In genomic region chr2:102251849-102252203, GRCh38 we compare ENCODE assay signal across 17 cellular contexts. TPM values are rescaled to one million over a fixed set of nuclear protein-coding genes. Genes with fewer than 3 reads are reported as not detected.
DNase-seq lines count a peak whose midpoint lies in the region; ATAC-seq and TF ChIP-seq lines count a peak whose summit lies in the region.
"Had no signal": no experiment of that assay in that cellular context is flagged by ENCODE, and none has a peak within 500 bp of the region (broad histone marks: within the 10 kb centered on the region; RNA-seq: fewer than 3 reads in every experiment).

No MANE protein-coding gene starts in this region.

- no peak for DNase-seq in activated CD4-positive, alpha-beta T cell treated with anti-CD3 and anti-CD28 coated beads for 36 hours
- no peak for DNase-seq in activated CD4-positive, alpha-beta T cell treated with anti-CD3 and anti-CD28 coated beads, Interleukin-2, amount 50 U/mL, for 4 hours
- DNase-seq in CD4-positive, alpha-beta T cell = no peak
- DNase-seq in chondrocyte (ENCODE audit: low spot score) (no peak), NCI-H2107 (lab: John Stamatoyannopoulos, UW) (no peak), NCI-H748 treated with DMSO at 0.1 percent for 48 hours (lab: John Stamatoyannopoulos, UW) (no peak), upper lobe of right lung (no peak)
- DNase-seq: 8988T, KBM-7, MV-4-11, NCI-H510A treated with DMSO at 0.1 percent for 48 hours, SHP77 had no signal

- H3K36me3 ChIP-seq in upper lobe of right lung = no peaks in the 10 kb centered on the region
- H3K36me3 ChIP-seq: BLaER1, gastrocnemius medialis had no signal

- no peak overlapping the region for H3K27ac ChIP-seq in CD4-positive, alpha-beta T cell (ENCODE audit: low read depth, low read length)
- no peak overlapping the region for H3K27ac ChIP-seq in upper lobe of right lung
- H3K27ac ChIP-seq: BLaER1, epithelial cell of prostate had no signal

- peak overlapping the region; percentile 73 for H3K4me3 Mint-ChIP-seq in activated CD4-positive, alpha-beta T cell treated with anti-CD3 and anti-CD28 coated beads for 36 hours
- peak overlapping the region; percentile 96 for H3K4me3 Mint-ChIP-seq in CD4-positive, alpha-beta T cell
- H3K4me3 Mint-ChIP-seq in chondrocyte (ENCODE audit: unreplicated experiment) (no peak overlapping the region), nephron (peak overlapping the region in 1 of 3 experiments; percentile 13)

- intact Hi-C loops in activated CD4-positive, alpha-beta T cell treated with anti-CD3 and anti-CD28 coated beads for 36 hours (cut with DNase I, micrococcal nuclease) = loop anchor here (1.0 to 10.0 kb wide), 6 partner anchors 103 to 517 kb away; partner anchors contain the start of gene IL18R1 (in 1 of the 2)
- intact Hi-C loops in CD4-positive, alpha-beta T cell (cut with DNase I, micrococcal nuclease) = loop anchor here (1.0 to 5.0 kb wide), 4 partner anchors 45 to 193 kb away; partner anchors contain the start of gene IL18R1 (in 2 of the 2)
- intact Hi-C loops in upper lobe of right lung (cut with DNase I) = no loop called here

- H3K4me1 Mint-ChIP-seq in activated CD4-positive, alpha-beta T cell treated with anti-CD3 and anti-CD28 coated beads for 36 hours = peaks cover 43% of the 10 kb centered on the region
- H3K4me1 Mint-ChIP-seq in CD4-positive, alpha-beta T cell (ENCODE audit: low read depth) = peaks cover 28% of the 10 kb centered on the region
- H3K4me1 Mint-ChIP-seq in chondrocyte (ENCODE audit: low read depth) = peaks cover 12% of the 10 kb centered on the region
- H3K4me1 Mint-ChIP-seq in nephron = peaks cover 14% of the 10 kb centered on the region

- H3K4me3 ChIP-seq in upper lobe of right lung = no peak overlapping the region

- no peaks in the 10 kb centered on the region for H3K27me3 ChIP-seq in CD4-positive, alpha-beta T cell (ENCODE audit: control insufficient read depth, insufficient read depth, low read length)
- H3K27me3 ChIP-seq in upper lobe of right lung = no peaks in the 10 kb centered on the region

- no peaks in the 10 kb centered on the region for H3K9me3 ChIP-seq in CD4-positive, alpha-beta T cell (ENCODE audit: control insufficient read depth, low read length)
- H3K9me3 ChIP-seq in upper lobe of right lung = no peaks in the 10 kb centered on the region
- H3K9me3 ChIP-seq: gastrocnemius medialis had no signal

- TF ChIP-seq CTCF in CD4-positive, alpha-beta T cell (IDR thresholded peaks at IDR 0.05) = peak; percentile 8
- TF ChIP-seq CTCF in chondrocyte (IDR thresholded peaks at IDR 0.05) (peak; percentile 55), nephron (IDR thresholded peaks at IDR 0.05; ENCODE audit: unreplicated experiment in 3 of 3) (peak in 2 of 3 experiments; percentile 7 to 8), upper lobe of right lung (IDR thresholded peaks at IDR 0.05) (no peak)

- H3K4me1 ChIP-seq in upper lobe of right lung = peaks cover 2% of the 10 kb centered on the region

- H3K9me3 Mint-ChIP-seq in activated CD4-positive, alpha-beta T cell treated with anti-CD3 and anti-CD28 coated beads for 36 hours (ENCODE audit: low read depth) = no peaks in the 10 kb centered on the region
- peaks cover 2% of the 10 kb centered on the region for H3K9me3 Mint-ChIP-seq in CD4-positive, alpha-beta T cell
- no peaks in the 10 kb centered on the region for H3K9me3 Mint-ChIP-seq in chondrocyte (ENCODE audit: low read depth)
- peaks cover 5% of the 10 kb centered on the region for H3K9me3 Mint-ChIP-seq in nephron
- H3K9me3 Mint-ChIP-seq: T-cell had no signal

- POLR2A ChIA-PET in activated CD4-positive, alpha-beta T cell treated with anti-CD3 and anti-CD28 coated beads for 36 hours (lab: Charles Lee) = no interaction called here
- POLR2A ChIA-PET in CD4-positive, alpha-beta T cell (lab: Charles Lee) = interaction anchor here (0.6 to 1.6 kb wide), 4 partner anchors 12 to 167 kb away, joined by 3 to 10 read pairs (median 3); no protein-coding TSS in a partner anchor

- no peaks in the 10 kb centered on the region for H3K27me3 Mint-ChIP-seq in activated CD4-positive, alpha-beta T cell treated with anti-CD3 and anti-CD28 coated beads for 36 hours
- H3K27me3 Mint-ChIP-seq in CD4-positive, alpha-beta T cell = no peaks in the 10 kb centered on the region
- peaks cover 3% of the 10 kb centered on the region for H3K27me3 Mint-ChIP-seq in chondrocyte (ENCODE audit: low read depth)
- peaks cover 29% of the 10 kb centered on the region for H3K27me3 Mint-ChIP-seq in nephron (ENCODE audit: low read depth)

- H3K27ac Mint-ChIP-seq in activated CD4-positive, alpha-beta T cell treated with anti-CD3 and anti-CD28 coated beads for 36 hours = no peak overlapping the region
- H3K27ac Mint-ChIP-seq in CD4-positive, alpha-beta T cell = no peak overlapping the region
- H3K27ac Mint-ChIP-seq in chondrocyte (ENCODE audit: unreplicated experiment) (no peak overlapping the region), nephron (no peak overlapping the region)

- CTCF ChIA-PET in activated CD4-positive, alpha-beta T cell treated with anti-CD3 and anti-CD28 coated beads for 36 hours (lab: Charles Lee) = interaction anchor here (0.5 to 2.6 kb wide), 28 partner anchors 9 to 368 kb away, joined by 3 to 40 read pairs (median 4); partner anchors contain the start of gene IL18RAP
- CTCF ChIA-PET in CD4-positive, alpha-beta T cell (lab: Charles Lee) = interaction anchor here (0.6 to 2.2 kb wide), 6 partner anchors 11 to 198 kb away, joined by 3 to 29 read pairs (median 4); partner anchors contain the start of gene IL18R1

- no peak for ATAC-seq in activated CD4-positive, alpha-beta T cell treated with anti-CD3 and anti-CD28 coated beads for 36 hours
- ATAC-seq in CD4-positive, alpha-beta T cell (ENCODE audit: poor library complexity) = no peak
- no peak for ATAC-seq in upper lobe of right lung

- no peaks in the 10 kb centered on the region for H3K36me3 Mint-ChIP-seq in activated CD4-positive, alpha-beta T cell treated with anti-CD3 and anti-CD28 coated beads for 36 hours (ENCODE audit: low read depth)
- H3K36me3 Mint-ChIP-seq in CD4-positive, alpha-beta T cell (ENCODE audit: low read depth) = no peaks in the 10 kb centered on the region
- H3K36me3 Mint-ChIP-seq in chondrocyte (ENCODE audit: low read depth) (peaks cover 1% of the 10 kb centered on the region), nephron (ENCODE audit: low read depth) (no peaks in the 10 kb centered on the region)
- H3K36me3 Mint-ChIP-seq: T-cell had no signal

RNA-seq across cellular contexts. Expression of gene IL1RL1, which starts 59.5 kb away (rescaled TPM):
- total RNA-seq in activated CD4-positive, alpha-beta T cell treated with anti-CD3 and anti-CD28 coated beads for 36 hours = under 1 TPM; 0.26 to 0.27 TPM
- total RNA-seq in CD4-positive, alpha-beta T cell = not detected
- total RNA-seq in chondrocyte (not detected in 3 replicates), upper lobe of right lung (46.5 TPM)

Comparison
In these comparisons a context has a peak if more than half of its experiments do, and no peak if none do; other contexts are left out.
1. RNA of gene IL1RL1, which starts 59.5 kb away (total RNA-seq): 46.5 TPM in upper lobe of right lung (single experiment); 0.26 to 0.27 TPM in activated CD4-positive, alpha-beta T cell treated with anti-CD3 and anti-CD28 coated beads for 36 hours, not detected in CD4-positive, alpha-beta T cell and not detected in chondrocyte; every median in the first group is over 10 times any median in the second.